ENCODE assay signal across 28 cellular contexts in the genomic region with DNA sequence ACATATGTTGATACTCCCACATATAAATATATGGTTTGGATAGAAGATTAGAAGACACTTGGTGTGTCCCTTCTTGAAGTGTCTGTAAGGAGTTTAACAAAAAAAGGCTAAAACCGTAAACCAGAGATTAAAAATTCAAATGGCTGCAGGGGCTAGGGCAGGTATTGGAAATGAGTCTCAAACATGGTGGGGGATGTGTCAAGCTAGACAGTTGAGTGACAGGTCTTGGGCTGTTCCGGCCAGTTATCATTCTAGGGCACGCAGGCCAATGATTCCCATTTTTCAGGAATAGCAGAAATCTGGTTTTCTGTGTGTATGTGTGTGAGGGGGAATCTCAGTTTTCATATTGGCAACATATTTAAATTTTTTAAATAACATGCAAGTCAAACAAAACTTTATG.
DNase-seq lines count a peak whose midpoint lies in the region; ATAC-seq, FAIRE-seq and TF ChIP-seq lines count a peak whose summit lies in the region.
"Had no signal": no experiment of that assay in that cellular context is flagged by ENCODE, and none has a peak within 500 bp of the region (broad histone marks: within the 10 kb centered on the region; RNA-seq: fewer than 3 reads in every experiment).

No MANE protein-coding gene starts in this region.

- peaks cover 29 to 50% of the 10 kb centered on the region in 2 experiments for H3K4me1 ChIP-seq in K562 (replicated peaks in 1 of 2; ENCODE audit: control insufficient read depth in 2 of 2, insufficient read depth in 2 of 2, low read length in 2 of 2)
- H3K4me1 ChIP-seq in esophagus muscularis mucosa, result no peaks in the 10 kb centered on the region
- H3K4me1 ChIP-seq: BE2C had no signal

- H3K27me3 ChIP-seq in K562 (ENCODE audit: control insufficient read depth in 2 of 2, insufficient read depth in 2 of 2, low read length in 2 of 2), result no peaks in the 10 kb centered on the region
- H3K27me3 ChIP-seq in esophagus muscularis mucosa, result no peaks in the 10 kb centered on the region
- H3K27me3 ChIP-seq: BE2C, BLaER1 had no signal

- peaks cover 39% of the 10 kb centered on the region for H3K36me3 Mint-ChIP-seq in activated CD8-positive, alpha-beta T cell treated with anti-CD3 and anti-CD28 coated beads for 36 hours (ENCODE audit: low read depth)
- H3K36me3 Mint-ChIP-seq: CD4-positive, alpha-beta memory T cell; CD4-positive, CD25-positive, alpha-beta regulatory T cell; CD8-positive, alpha-beta memory T cell had no signal

- no peak overlapping the region for H3K4me3 Mint-ChIP-seq in activated CD8-positive, alpha-beta T cell treated with anti-CD3 and anti-CD28 coated beads for 36 hours
- H3K4me3 Mint-ChIP-seq: CD14-positive monocyte; CD4-positive, alpha-beta memory T cell; CD4-positive, CD25-positive, alpha-beta regulatory T cell; CD8-positive, alpha-beta memory T cell had no signal

- H3K9me1 ChIP-seq in K562 (ENCODE audit: control insufficient read depth, insufficient read depth, low read length), result no peaks in the 10 kb centered on the region

- 19% methylated on average over 3 of the region's 3 CpGs for WGBS in K562 (ENCODE audit: insufficient coverage, low coverage, missing lambda C conversion rate)
- 92% methylated on average over 3 of the region's 3 CpGs for WGBS in esophagus muscularis mucosa

- TF ChIP-seq POLR2A in K562 (conservative IDR thresholded peaks at IDR 0.05), result no peak
- no peak for TF ChIP-seq POLR2A in esophagus muscularis mucosa (IDR thresholded peaks at IDR 0.05; ENCODE audit: low read depth)

- TF ChIP-seq EP300 in K562 (IDR thresholded peaks at IDR 0.05; ENCODE audit: low read length) (no peak), esophagus muscularis mucosa (IDR thresholded peaks at IDR 0.05) (no peak)

- peak overlapping the region; percentile 43 for H3K27ac Mint-ChIP-seq in activated CD8-positive, alpha-beta T cell treated with anti-CD3 and anti-CD28 coated beads for 36 hours
- H3K27ac Mint-ChIP-seq: CD4-positive, alpha-beta memory T cell; CD4-positive, CD25-positive, alpha-beta regulatory T cell; CD8-positive, alpha-beta memory T cell had no signal

- intact Hi-C loops in activated CD8-positive, alpha-beta T cell treated with anti-CD3 and anti-CD28 coated beads for 36 hours (cut with micrococcal nuclease), result no loop called here
- intact Hi-C loops in K562 (cut with micrococcal nuclease) (no loop called here), esophagus muscularis mucosa (cut with DNase I) (no loop called here)

- H3K36me3 ChIP-seq in K562 (ENCODE audit: control insufficient read depth, insufficient read depth, low read length), result peaks cover 20% of the 10 kb centered on the region; the same call in 2 of the 3 replicates
- H3K36me3 ChIP-seq in esophagus muscularis mucosa, result peaks cover 0 to 49% (median 12%) of the 10 kb centered on the region in 4 donors
- H3K36me3 ChIP-seq: BE2C had no signal

- peak overlapping the region; percentile 15 for H3K4me2 ChIP-seq in K562 (ENCODE audit: insufficient read depth, low read length)
- H3K4me2 ChIP-seq: BLaER1 had no signal

- H3K9me3 Mint-ChIP-seq in activated CD8-positive, alpha-beta T cell treated with anti-CD3 and anti-CD28 coated beads for 36 hours, result no peaks in the 10 kb centered on the region
- H3K9me3 Mint-ChIP-seq: CD14-positive monocyte; CD4-positive, alpha-beta memory T cell; CD4-positive, CD25-positive, alpha-beta regulatory T cell; CD8-positive, alpha-beta memory T cell had no signal

- in situ Hi-C loops in K562 (cut with MboI), result no loop called here

- POLR2A ChIA-PET in HEK293T (lab: Yijun Ruan, JAX) (no interaction called here), K562 (lab: Yijun Ruan, JAX) (interaction anchor here (1.7 kb wide), 1 partner anchor 10 kb away, joined by 4 read pairs; no protein-coding TSS in a partner anchor)
- POLR2A ChIA-PET in activated CD8-positive, alpha-beta T cell treated with anti-CD3 and anti-CD28 coated beads for 36 hours (lab: Charles Lee), result interaction anchor here (0.8 to 1.2 kb wide), 2 partner anchors 15 to 451 kb away, joined by 3 to 4 read pairs; no protein-coding TSS in a partner anchor

- FAIRE-seq in K562 (lab: Jason Lieb, UNC), result no peak
- FAIRE-seq: A204.1, GM12878, GM12892, GM18507 had no signal

- ATAC-seq in activated CD8-positive, alpha-beta T cell treated with anti-CD3 and anti-CD28 coated beads for 36 hours, result no peak
- ATAC-seq in K562 (peak; percentile 48), HG03571 (IDR thresholded peaks at IDR 0.05; ENCODE audit: unreplicated experiment) (no peak)
- ATAC-seq: GM12878 had no signal

- H3K9ac ChIP-seq in K562 (ENCODE audit: insufficient read depth in 1 of 2, low read depth in 2 of 2, low read length in 2 of 2), result peak overlapping the region in 1 of 2 experiments; percentile 43; a peak in 1 of 4 replicates
- H3K9ac ChIP-seq: BLaER1 had no signal

- BruUV-seq in K562 (replicated peaks; lab: Mats Ljungman, UMichigan), result no TSS peak

- no peak for TF ChIP-seq RAD21 in K562 (CRISPR knock-in tag; conservative IDR thresholded peaks at IDR 0.05 in 1 of 2, IDR thresholded peaks at IDR 0.05 in 1 of 2)

- no peak for DNase-seq in HEK293T (ENCODE audit: extremely low spot score)
- DNase-seq in activated CD8-positive, alpha-beta T cell treated with anti-CD3 and anti-CD28 coated beads for 36 hours, result no peak
- DNase-seq in K562 (ENCODE audit: extremely low read depth in 1 of 4, low spot score in 3 of 4), result no peak
- DNase-seq in esophagus muscularis mucosa (ENCODE audit: extremely low spot score), result peak; percentile 57
- no peak for DNase-seq in effector CD4-positive, alpha-beta T cell
- DNase-seq in NCI-H2107 treated with DMSO at 0.1 percent for 48 hours (lab: John Stamatoyannopoulos, UW; ENCODE audit: unreplicated experiment), result no peak
- DNase-seq: 8988T; ACHN; BE2C; C1 segment of cervical spinal cord; CD4-positive, alpha-beta memory T cell; CD4-positive, CD25-positive, alpha-beta regulatory T cell; CD8-positive, alpha-beta memory T cell; COR-L47; DMS 273 treated with DMSO at 0.1 percent for 48 hours; DMS153; DMS53; DMS79; DND-41; EL; GDM1 had no signal

- no peaks in the 10 kb centered on the region for H4K20me1 ChIP-seq in K562 (replicated peaks; ENCODE audit: control insufficient read depth, insufficient read depth, low read length)
- H4K20me1 ChIP-seq: BLaER1 had no signal

- H3K4me3 ChIP-seq in K562 (no peak overlapping the region), esophagus muscularis mucosa (no peak overlapping the region)
- H3K4me3 ChIP-seq: BLaER1, GM12878 had no signal

- TF ChIP-seq CTCF in activated CD8-positive, alpha-beta T cell treated with anti-CD3 and anti-CD28 coated beads for 36 hours (IDR thresholded peaks at IDR 0.05), result no peak
- TF ChIP-seq CTCF in K562 (IDR thresholded peaks at IDR 0.05 in 2 of 3, conservative IDR thresholded peaks at IDR 0.05 in 1 of 3; ENCODE audit: insufficient read depth in 2 of 3, low read depth in 1 of 3, low read length in 3 of 3) (no peak), esophagus muscularis mucosa (IDR thresholded peaks at IDR 0.05) (no peak)

- H3K9me3 ChIP-seq in K562 (replicated peaks; ENCODE audit: control insufficient read depth, insufficient read depth, low read depth, low read length) (no peaks in the 10 kb centered on the region), esophagus muscularis mucosa (no peaks in the 10 kb centered on the region)
- H3K9me3 ChIP-seq: BE2C, BLaER1 had no signal

- H3K27me3 Mint-ChIP-seq in activated CD8-positive, alpha-beta T cell treated with anti-CD3 and anti-CD28 coated beads for 36 hours, result peaks cover 6% of the 10 kb centered on the region

- H3K27ac ChIP-seq in K562 (ENCODE audit: extremely low read depth, low read depth, low read length), result peak overlapping the region; percentile 74; the same call in 2 of the 3 replicates
- H3K27ac ChIP-seq in esophagus muscularis mucosa (replicated peaks in 1 of 4), result no peak overlapping the region
- H3K27ac ChIP-seq: BLaER1 had no signal

- CTCF ChIA-PET in HEK293T (lab: Yijun Ruan, JAX) (interaction anchor here (0.9 kb wide), 1 partner anchor 16 kb away, joined by 3 read pairs; no protein-coding TSS in a partner anchor), K562 (lab: Yijun Ruan, JAX; ENCODE audit: low intra/inter-chr PET ratio) (no interaction called here)
- CTCF ChIA-PET in activated CD8-positive, alpha-beta T cell treated with anti-CD3 and anti-CD28 coated beads for 36 hours (lab: Charles Lee), result interaction anchor here (1.9 kb wide), 1 partner anchor 16 kb away, joined by 6 read pairs; no protein-coding TSS in a partner anchor

- peaks cover 5% of the 10 kb centered on the region for H3K4me1 Mint-ChIP-seq in activated CD8-positive, alpha-beta T cell treated with anti-CD3 and anti-CD28 coated beads for 36 hours (ENCODE audit: low read depth)
- H3K4me1 Mint-ChIP-seq: CD4-positive, alpha-beta memory T cell; CD4-positive, CD25-positive, alpha-beta regulatory T cell; CD8-positive, alpha-beta memory T cell had no signal

- no peak overlapping the region; the same call in 1 of the 2 replicates for H2AFZ ChIP-seq in K562 (ENCODE audit: low read depth, low read length)

- H3K79me2 ChIP-seq in K562 (ENCODE audit: control insufficient read depth, insufficient read depth, low read length), result 0 out of 3 replicates have a peak, but pooled peaks cover 4% of the 10 kb centered on the region

TF ChIP-seq in HEK293T, 16 proteins besides CTCF, POLR2A, EP300 and RAD21:
- TF ChIP-seq, protein P1, sequence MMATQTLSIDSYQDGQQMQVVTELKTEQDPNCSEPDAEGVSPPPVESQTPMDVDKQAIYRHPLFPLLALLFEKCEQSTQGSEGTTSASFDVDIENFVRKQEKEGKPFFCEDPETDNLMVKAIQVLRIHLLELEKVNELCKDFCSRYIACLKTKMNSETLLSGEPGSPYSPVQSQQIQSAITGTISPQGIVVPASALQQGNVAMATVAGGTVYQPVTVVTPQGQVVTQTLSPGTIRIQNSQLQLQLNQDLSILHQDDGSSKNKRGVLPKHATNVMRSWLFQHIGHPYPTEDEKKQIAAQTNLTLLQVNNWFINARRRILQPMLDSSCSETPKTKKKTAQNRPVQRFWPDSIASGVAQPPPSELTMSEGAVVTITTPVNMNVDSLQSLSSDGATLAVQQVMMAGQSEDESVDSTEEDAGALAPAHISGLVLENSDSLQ (IDR thresholded peaks at IDR 0.05), result 0 out of 2 replicates have a peak, but pooled peaks have one; percentile 34
- no peak for TF ChIP-seq CTBP1 (IDR thresholded peaks at IDR 0.05; ENCODE audit: borderline replicate concordance)

TF ChIP-seq in K562, 482 proteins besides CTCF, POLR2A, EP300 and RAD21 (continues in another document):
- TF ChIP-seq, protein P2, sequence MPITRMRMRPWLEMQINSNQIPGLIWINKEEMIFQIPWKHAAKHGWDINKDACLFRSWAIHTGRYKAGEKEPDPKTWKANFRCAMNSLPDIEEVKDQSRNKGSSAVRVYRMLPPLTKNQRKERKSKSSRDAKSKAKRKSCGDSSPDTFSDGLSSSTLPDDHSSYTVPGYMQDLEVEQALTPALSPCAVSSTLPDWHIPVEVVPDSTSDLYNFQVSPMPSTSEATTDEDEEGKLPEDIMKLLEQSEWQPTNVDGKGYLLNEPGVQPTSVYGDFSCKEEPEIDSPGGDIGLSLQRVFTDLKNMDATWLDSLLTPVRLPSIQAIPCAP (CRISPR knock-in tag; IDR thresholded peaks at IDR 0.05; ENCODE audit: borderline replicate concordance), result no peak
- no peak for TF ChIP-seq RNF2 (IDR thresholded peaks at IDR 0.05)
- peak; percentile 91 for TF ChIP-seq DMBX1 (CRISPR knock-in tag; IDR thresholded peaks at IDR 0.05; ENCODE audit: borderline replicate concordance)
- TF ChIP-seq DNMT1 (IDR thresholded peaks at IDR 0.05), result no peak
